In genomic region chr3:102059145-102059943, GRCh38 we compare ENCODE assay signal across 8 cellular contexts.
A peak's percentile ranks its signal among the peaks of the same experiment; 100 is the strongest.
DNase-seq lines count a peak whose midpoint lies in the region; ATAC-seq and TF ChIP-seq lines count a peak whose summit lies in the region.

No MANE protein-coding gene starts in this region.

- H3K4me2 ChIP-seq in smooth muscle cell: no peak overlapping the region

- no peaks in the 10 kb centered on the region for H3K79me2 ChIP-seq in smooth muscle cell (ENCODE audit: low read depth)

- H3K27me3 ChIP-seq in smooth muscle cell (ENCODE audit: low read depth) (no peaks in the 10 kb centered on the region), H7 (ENCODE audit: control insufficient read depth, insufficient read depth, low read length) (no peaks in the 10 kb centered on the region)

- H3K4me3 Mint-ChIP-seq in activated T-cell treated with anti-CD3 and anti-CD28 coated beads, Interleukin-2, amount 50 U/mL, for 72 hours: peak overlapping the region in 1 of 2 donors; percentile 40
- peak overlapping the region; percentile 34 for H3K4me3 Mint-ChIP-seq in stimulated activated memory B cell treated with anti-CD40 and anti-IgM and Interleukin-4, amounts not matched to agents 10 μg/mL and 1 μg/mL and 100 μg/mL, for 72 hours

- no peak overlapping the region for H3K4me3 ChIP-seq in smooth muscle cell
- H3K4me3 ChIP-seq in H7 (ENCODE audit: insufficient read depth, low read depth, low read length): no peak overlapping the region

- H3K36me3 Mint-ChIP-seq in activated T-cell treated with anti-CD3 and anti-CD28 coated beads, Interleukin-2, amount 50 U/mL, for 72 hours (ENCODE audit: insufficient read depth in 2 of 2): peaks cover 0 to 3% of the 10 kb centered on the region in 2 donors
- no peaks in the 10 kb centered on the region for H3K36me3 Mint-ChIP-seq in stimulated activated memory B cell treated with anti-CD40 and anti-IgM and Interleukin-4, amounts not matched to agents 10 μg/mL and 1 μg/mL and 100 μg/mL, for 72 hours

- no peak overlapping the region for H2AFZ ChIP-seq in smooth muscle cell (ENCODE audit: low read depth)

- no peak for ATAC-seq in activated T-cell treated with anti-CD3 and anti-CD28 coated beads, Interleukin-2, amount 50 U/mL, for 72 hours (replicated peaks in 1 of 2)
- ATAC-seq in HG02610 (IDR thresholded peaks at IDR 0.05; ENCODE audit: unreplicated experiment) (peak; percentile 66), HG03571 (IDR thresholded peaks at IDR 0.05; ENCODE audit: unreplicated experiment) (peak; percentile 68)
- ATAC-seq in stimulated activated memory B cell treated with anti-CD40 and anti-IgM and Interleukin-4, amounts not matched to agents 10 μg/mL and 1 μg/mL and 100 μg/mL, for 72 hours: peak; percentile 85

- no peak for TF ChIP-seq CTCF in smooth muscle cell (IDR thresholded peaks at IDR 0.05; ENCODE audit: borderline replicate concordance, insufficient read depth, poor library complexity, severe bottlenecking)

- no peak overlapping the region for H3K9ac ChIP-seq in smooth muscle cell (ENCODE audit: low read depth)

- WGBS in smooth muscle cell (ENCODE audit: low lambda C conversion rate): 87% methylated on average over 8 of the region's 8 CpGs

- no peaks in the 10 kb centered on the region for H3K27me3 Mint-ChIP-seq in activated T-cell treated with anti-CD3 and anti-CD28 coated beads, Interleukin-2, amount 50 U/mL, for 72 hours (ENCODE audit: low read depth)
- H3K27me3 Mint-ChIP-seq in stimulated activated memory B cell treated with anti-CD40 and anti-IgM and Interleukin-4, amounts not matched to agents 10 μg/mL and 1 μg/mL and 100 μg/mL, for 72 hours: no peaks in the 10 kb centered on the region

- no peaks in the 10 kb centered on the region for H3K9me3 ChIP-seq in smooth muscle cell (replicated peaks; ENCODE audit: low read depth)

- no peaks in the 10 kb centered on the region for H3F3A ChIP-seq in smooth muscle cell (ENCODE audit: low read depth)

- H3K4me1 ChIP-seq in smooth muscle cell (ENCODE audit: low read depth): no peaks in the 10 kb centered on the region

- H3K27ac ChIP-seq in smooth muscle cell (ENCODE audit: low read depth): no peak overlapping the region

- H4K20me1 ChIP-seq in smooth muscle cell (ENCODE audit: low read depth): no peaks in the 10 kb centered on the region

- H3K36me3 ChIP-seq in smooth muscle cell (ENCODE audit: low read depth) (no peaks in the 10 kb centered on the region), H7 (replicated peaks; ENCODE audit: control insufficient read depth, insufficient read depth, low read length) (no peaks in the 10 kb centered on the region)

- H3K27ac Mint-ChIP-seq in activated T-cell treated with anti-CD3 and anti-CD28 coated beads, Interleukin-2, amount 50 U/mL, for 72 hours: peak overlapping the region; percentile 13
- H3K27ac Mint-ChIP-seq in stimulated activated memory B cell treated with anti-CD40 and anti-IgM and Interleukin-4, amounts not matched to agents 10 μg/mL and 1 μg/mL and 100 μg/mL, for 72 hours: peak overlapping the region; percentile 92

- H3K9me3 Mint-ChIP-seq in activated T-cell treated with anti-CD3 and anti-CD28 coated beads, Interleukin-2, amount 50 U/mL, for 72 hours: peaks cover 0 to 1% of the 10 kb centered on the region in 2 donors
- no peaks in the 10 kb centered on the region for H3K9me3 Mint-ChIP-seq in stimulated activated memory B cell treated with anti-CD40 and anti-IgM and Interleukin-4, amounts not matched to agents 10 μg/mL and 1 μg/mL and 100 μg/mL, for 72 hours

- no peak for DNase-seq in activated T-cell treated with anti-CD3 and anti-CD28 coated beads, Interleukin-2, amount 50 U/mL, for 72 hours
- DNase-seq in activated T-cell treated with anti-CD3 and anti-CD28 coated beads, Interleukin-2, amount 50 U/mL, for 48 hours: no peak
- no peak for DNase-seq in smooth muscle cell (lab: John Stamatoyannopoulos, UW; ENCODE audit: unreplicated experiment)
- DNase-seq in activated CD4-positive, alpha-beta T cell treated with anti-CD3 and anti-CD28 coated beads, Interleukin-2, amount 50 U/mL, for 4 hours: no peak
- DNase-seq in H7: no peak

- H3K4me1 Mint-ChIP-seq in activated T-cell treated with anti-CD3 and anti-CD28 coated beads, Interleukin-2, amount 50 U/mL, for 72 hours (ENCODE audit: low read depth): peaks cover 35% of the 10 kb centered on the region
- peaks cover 43% of the 10 kb centered on the region for H3K4me1 Mint-ChIP-seq in stimulated activated memory B cell treated with anti-CD40 and anti-IgM and Interleukin-4, amounts not matched to agents 10 μg/mL and 1 μg/mL and 100 μg/mL, for 72 hours

Comparison
In these comparisons a context has a peak if more than half of its experiments do, and no peak if none do; other contexts are left out.
1. ATAC-seq: peak in HG02610 (single experiment), HG03571 (single experiment) and stimulated activated memory B cell treated with anti-CD40 and anti-IgM and Interleukin-4, amounts not matched to agents 10 μg/mL and 1 μg/mL and 100 μg/mL, for 72 hours (single experiment); none in activated T-cell treated with anti-CD3 and anti-CD28 coated beads, Interleukin-2, amount 50 U/mL, for 72 hours (0 of 2).